Comparison of ENCODE assay signal across 15 cellular contexts in the genomic region with DNA sequence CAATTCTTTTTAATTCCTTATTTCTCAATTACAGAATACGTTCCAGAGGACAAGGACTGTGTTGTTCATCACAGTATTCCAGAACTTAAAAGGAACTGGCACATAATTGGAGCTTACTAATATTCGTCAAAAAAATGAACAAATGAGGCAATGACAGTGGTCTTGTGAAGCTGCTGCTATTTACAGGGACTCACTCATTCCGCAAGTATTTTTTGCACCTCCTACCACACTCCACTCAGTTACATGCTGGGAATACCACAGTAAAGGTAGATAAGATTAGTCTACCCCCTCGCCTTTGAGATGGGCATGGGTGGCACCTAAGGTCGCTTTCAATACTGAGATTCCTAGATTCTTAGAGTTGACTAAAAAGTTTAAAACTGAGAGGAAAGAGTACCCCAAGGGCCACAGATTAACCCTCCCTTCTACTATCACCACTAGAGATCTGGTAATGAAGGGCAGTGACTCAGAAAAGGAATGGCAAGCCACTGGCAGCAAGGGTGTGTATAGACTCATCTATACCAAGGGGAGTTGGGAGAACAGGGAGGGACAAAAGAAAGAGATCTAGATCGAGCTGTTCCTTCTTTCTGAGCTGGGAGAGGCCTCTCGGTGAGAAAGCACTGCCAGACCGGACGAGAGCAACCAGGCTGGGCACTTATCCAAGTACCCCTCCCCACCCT.
A peak's percentile ranks its signal among the peaks of the same experiment; 100 is the strongest.
DNase-seq lines count a peak whose midpoint lies in the region; ATAC-seq, FAIRE-seq and TF ChIP-seq lines count a peak whose summit lies in the region.
"Had no signal": no experiment of that assay in that cellular context is flagged by ENCODE, and none has a peak within 500 bp of the region (broad histone marks: within the 10 kb centered on the region; RNA-seq: fewer than 3 reads in every experiment).

No MANE protein-coding gene starts in this region.

- H3K27ac ChIP-seq in right atrium auricular region (peak overlapping the region; percentile 85 to 88), muscle layer of duodenum (ENCODE audit: low read length) (peak overlapping the region; percentile 83), vagina (peak overlapping the region; percentile 51)

- H3K4me1 ChIP-seq in right atrium auricular region (peaks cover 0 to 76% of the 10 kb centered on the region in 2 donors), muscle layer of duodenum (ENCODE audit: control insufficient read depth in 1 of 2, insufficient read depth in 2 of 2, low read length in 2 of 2) (peaks cover 7 to 17% of the 10 kb centered on the region in 2 donors), vagina (peaks cover 60% of the 10 kb centered on the region)

- CTCF ChIA-PET in activated CD4-positive, alpha-beta memory T cell treated with anti-CD3 and anti-CD28 coated beads for 36 hours (lab: Charles Lee) = no interaction called here

- peaks cover 1% of the 10 kb centered on the region for H3K27me3 Mint-ChIP-seq in activated CD4-positive, alpha-beta memory T cell treated with anti-CD3 and anti-CD28 coated beads for 36 hours
- peaks cover 8% of the 10 kb centered on the region for H3K27me3 Mint-ChIP-seq in activated T-cell treated with anti-CD3 and anti-CD28 coated beads, Interleukin-2, amount 50 U/mL, for 4 hours (ENCODE audit: low read depth)

- H3K27me3 ChIP-seq in right atrium auricular region (no peaks in the 10 kb centered on the region), bronchial epithelial cell (ENCODE audit: control insufficient read depth, insufficient read depth, low read length) (no peaks in the 10 kb centered on the region), muscle layer of duodenum (ENCODE audit: low read depth, low read length) (no peaks in the 10 kb centered on the region), vagina (no peaks in the 10 kb centered on the region)

- no peaks in the 10 kb centered on the region for H3K4me1 Mint-ChIP-seq in activated CD4-positive, alpha-beta memory T cell treated with anti-CD3 and anti-CD28 coated beads for 36 hours (ENCODE audit: low read depth)
- no peaks in the 10 kb centered on the region for H3K4me1 Mint-ChIP-seq in activated T-cell treated with anti-CD3 and anti-CD28 coated beads, Interleukin-2, amount 50 U/mL, for 4 hours (ENCODE audit: low read depth)
- H3K4me1 Mint-ChIP-seq: memory B cell had no signal

- no peak for ATAC-seq in left ventricle myocardium superior
- no peak for ATAC-seq in activated T-cell treated with anti-CD3 and anti-CD28 coated beads, Interleukin-2, amount 50 U/mL, for 4 hours

- TF ChIP-seq POLR2A in vagina (IDR thresholded peaks at IDR 0.05) = no peak

- H3K36me3 Mint-ChIP-seq in activated CD4-positive, alpha-beta memory T cell treated with anti-CD3 and anti-CD28 coated beads for 36 hours = no peaks in the 10 kb centered on the region
- no peaks in the 10 kb centered on the region for H3K36me3 Mint-ChIP-seq in activated T-cell treated with anti-CD3 and anti-CD28 coated beads, Interleukin-2, amount 50 U/mL, for 4 hours (ENCODE audit: insufficient read depth)
- H3K36me3 Mint-ChIP-seq: memory B cell had no signal

- H3K9me3 ChIP-seq in right atrium auricular region (no peaks in the 10 kb centered on the region), muscle layer of duodenum (ENCODE audit: control insufficient read depth in 1 of 2, low read length in 2 of 2) (no peaks in the 10 kb centered on the region), vagina (no peaks in the 10 kb centered on the region)

- H3K36me3 ChIP-seq in right atrium auricular region (no peaks in the 10 kb centered on the region), bronchial epithelial cell (ENCODE audit: control insufficient read depth, insufficient read depth, low read length) (no peaks in the 10 kb centered on the region), muscle layer of duodenum (ENCODE audit: control insufficient read depth in 1 of 2, insufficient read depth in 2 of 2, low read length in 2 of 2) (no peaks in the 10 kb centered on the region), vagina (no peaks in the 10 kb centered on the region)

- POLR2A ChIA-PET in activated CD4-positive, alpha-beta memory T cell treated with anti-CD3 and anti-CD28 coated beads for 36 hours (lab: Charles Lee) = no interaction called here

- no peak overlapping the region for H3K27ac Mint-ChIP-seq in activated CD4-positive, alpha-beta memory T cell treated with anti-CD3 and anti-CD28 coated beads for 36 hours
- H3K27ac Mint-ChIP-seq: memory B cell had no signal

- H3K4me3 Mint-ChIP-seq in activated CD4-positive, alpha-beta memory T cell treated with anti-CD3 and anti-CD28 coated beads for 36 hours = no peak overlapping the region
- no peak overlapping the region for H3K4me3 Mint-ChIP-seq in activated T-cell treated with anti-CD3 and anti-CD28 coated beads, Interleukin-2, amount 50 U/mL, for 4 hours
- H3K4me3 Mint-ChIP-seq: memory B cell had no signal

- H3K4me3 ChIP-seq in right atrium auricular region = no peak overlapping the region
- no peak overlapping the region for H3K4me3 ChIP-seq in bronchial epithelial cell (ENCODE audit: low read depth, low read length)
- no peak overlapping the region for H3K4me3 ChIP-seq in muscle layer of duodenum (ENCODE audit: low read depth in 1 of 2, low read length in 2 of 2)
- no peak overlapping the region for H3K4me3 ChIP-seq in vagina

- DNase-seq in right atrium auricular region (ENCODE audit: low spot score) (no peak), left ventricle myocardium superior (no peak), bronchial epithelial cell (ENCODE audit: low read depth) (peak; percentile 52), vagina (ENCODE audit: extremely low spot score in 2 of 2) (no peak)
- DNase-seq in stimulated activated naive CD4-positive, alpha-beta T cell (lab: John Stamatoyannopoulos, UW) = no peak
- DNase-seq in activated CD4-positive, alpha-beta memory T cell treated with anti-CD3 and anti-CD28 coated beads for 36 hours = no peak
- DNase-seq in activated T-cell treated with anti-CD3 and anti-CD28 coated beads, Interleukin-2, amount 50 U/mL, for 4 hours = no peak
- DNase-seq: ACHN; activated CD4-positive, alpha-beta T cell treated with anti-CD3 and anti-CD28 coated beads, Interleukin-2, amount 50 U/mL, for 48 hours; amygdala; DND-41; NCI-H345; stimulated activated naive CD4-positive, alpha-beta T cell treated with Interleukin-2 at 50 U/mL for 16 hours had no signal

- no peaks in the 10 kb centered on the region for H3K9me3 Mint-ChIP-seq in activated CD4-positive, alpha-beta memory T cell treated with anti-CD3 and anti-CD28 coated beads for 36 hours
- no peaks in the 10 kb centered on the region for H3K9me3 Mint-ChIP-seq in activated T-cell treated with anti-CD3 and anti-CD28 coated beads, Interleukin-2, amount 50 U/mL, for 4 hours
- H3K9me3 Mint-ChIP-seq: memory B cell had no signal

- intact Hi-C loops in left ventricle myocardium superior (cut with micrococcal nuclease) (no loop called here), vagina (cut with DNase I) (no loop called here)
- intact Hi-C loops in activated CD4-positive, alpha-beta memory T cell treated with anti-CD3 and anti-CD28 coated beads for 36 hours (cut with micrococcal nuclease) = no loop called here

- TF ChIP-seq CTCF in right atrium auricular region (IDR thresholded peaks at IDR 0.05) (no peak), bronchial epithelial cell (IDR thresholded peaks at IDR 0.05; ENCODE audit: insufficient read depth, low read length, severe bottlenecking) (no peak), vagina (IDR thresholded peaks at IDR 0.05) (no peak)

- FAIRE-seq in bronchial epithelial cell (lab: Jason Lieb, UNC) = no peak
